Comparison of ENCODE assay signal across 8 cellular contexts in the genomic region with DNA sequence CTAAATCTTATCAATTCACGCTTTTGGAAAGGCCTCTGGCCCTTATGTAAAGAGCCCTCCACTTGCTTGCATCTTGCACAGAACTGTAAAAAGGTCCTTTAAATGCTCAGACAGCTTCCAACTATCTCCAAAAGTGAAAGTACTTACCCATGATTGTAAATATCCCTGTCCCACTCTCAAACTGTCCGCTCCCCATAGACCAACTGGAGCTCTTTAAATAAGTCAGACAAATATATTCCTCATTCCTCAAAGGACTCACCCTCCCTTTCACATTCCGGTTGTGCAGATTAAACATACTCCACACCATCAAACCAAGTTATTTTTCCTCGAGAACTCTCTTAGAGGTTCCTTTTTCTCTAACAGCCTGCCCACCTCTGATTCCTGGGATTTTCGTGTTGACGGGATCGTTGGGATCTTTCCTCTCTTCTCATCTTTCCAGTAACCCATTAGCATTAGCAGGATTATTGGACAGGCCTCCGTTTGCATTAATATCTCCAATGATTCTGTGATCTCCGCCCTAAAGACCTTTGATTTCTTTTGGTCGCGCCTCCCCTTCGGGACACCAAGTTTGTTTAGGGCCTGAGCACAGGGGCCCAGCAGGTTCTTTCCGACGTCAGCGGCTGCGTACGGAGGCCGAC. TPM values are rescaled to one million over a fixed set of nuclear protein-coding genes. Genes with fewer than 3 reads are reported as not detected.
A peak's percentile ranks its signal among the peaks of the same experiment; 100 is the strongest.
DNase-seq lines count a peak whose midpoint lies in the region; ATAC-seq, FAIRE-seq and TF ChIP-seq lines count a peak whose summit lies in the region.

No MANE protein-coding gene starts in this region.

- 0 out of 2 replicates have a peak, but pooled peaks cover 2% of the 10 kb centered on the region for H3K4me1 ChIP-seq in HEK293 (ENCODE audit: control insufficient read depth, insufficient read depth, low read length)
- H3K4me1 ChIP-seq in NT2/D1 (ENCODE audit: insufficient read depth, insufficient read length), result no peaks in the 10 kb centered on the region
- peaks cover 17% of the 10 kb centered on the region for H3K4me1 ChIP-seq in endocrine pancreas (ENCODE audit: control insufficient read depth, insufficient read depth, low read length)

- H3K27me3 ChIP-seq in NT2/D1 (ENCODE audit: insufficient read depth, insufficient read length) (no peaks in the 10 kb centered on the region), endocrine pancreas (ENCODE audit: control insufficient read depth, insufficient read depth, low read length) (no peaks in the 10 kb centered on the region)

- peak overlapping the region; percentile 93 for H3K4me3 ChIP-seq in GM12865 (ENCODE audit: low read depth, low read length)
- peak overlapping the region; percentile 98 for H3K4me3 ChIP-seq in HEK293 (ENCODE audit: low read depth, low read length)
- H3K4me3 ChIP-seq in NT2/D1 (ENCODE audit: insufficient read length, low read depth), result peak overlapping the region; percentile 89
- H3K4me3 ChIP-seq in endocrine pancreas (ENCODE audit: control insufficient read depth, insufficient read depth, low read length), result peak overlapping the region; percentile 90

- no peak for ATAC-seq in GM19328 (IDR thresholded peaks at IDR 0.05; ENCODE audit: unreplicated experiment)

- H3K36me3 ChIP-seq in HEK293 (ENCODE audit: control insufficient read depth in 2 of 2, insufficient read depth in 1 of 2, low read length in 2 of 2) (peaks cover 0 to 11% of the 10 kb centered on the region in 2 experiments; a peak in 1 of 3 replicates), NT2/D1 (ENCODE audit: insufficient read depth, insufficient read length, low read length) (peaks cover 3% of the 10 kb centered on the region), endocrine pancreas (ENCODE audit: control insufficient read depth, insufficient read depth, low read length) (no peaks in the 10 kb centered on the region)

- POLR2A ChIA-PET in HEK293 (lab: Yijun Ruan, JAX), result interaction anchor here (0.7 to 1.3 kb wide), 3 partner anchors 19 to 203 kb away, joined by 3 read pairs; a partner anchor contains a TSS

- CTCF ChIA-PET in HEK293 (lab: Yijun Ruan, JAX), result interaction anchor here (0.6 kb wide), 1 partner anchor 41 kb away, joined by 3 read pairs; no protein-coding TSS in a partner anchor

- H3K27ac ChIP-seq in HEK293 (ENCODE audit: extremely low read depth, low read depth, low read length), result peak overlapping the region; percentile 64

- peak overlapping the region; percentile 93 for H3K9ac ChIP-seq in NT2/D1 (ENCODE audit: insufficient read length, low read depth)
- H3K9ac ChIP-seq in endocrine pancreas (ENCODE audit: control insufficient read depth, insufficient read depth, low read length), result peak overlapping the region; percentile 87

- TF ChIP-seq CTCF in GM12865 (IDR thresholded peaks at IDR 0.05; ENCODE audit: insufficient read depth, low read depth, low read length, missing control alignments) (no peak), HEK293 (tag by site-specific recombination; IDR thresholded peaks at IDR 0.05) (no peak)

- no peak for FAIRE-seq in frontal cortex (lab: Jason Lieb, UNC)

- H3K9me3 ChIP-seq in HEK293 (ENCODE audit: control insufficient read depth, insufficient read depth, low read depth, low read length), result no peaks in the 10 kb centered on the region
- no peaks in the 10 kb centered on the region for H3K9me3 ChIP-seq in NT2/D1 (ENCODE audit: insufficient read depth, low read length)
- H3K9me3 ChIP-seq in endocrine pancreas (ENCODE audit: control insufficient read depth, low read length), result no peaks in the 10 kb centered on the region

- DNase-seq in GM12865 (ENCODE audit: low read depth) (peak; percentile 76), NT2/D1 (ENCODE audit: low read depth, low spot score) (no peak), mucosa of gallbladder (ENCODE audit: low spot score) (peak; percentile 58), frontal cortex (ENCODE audit: low spot score in 2 of 2) (no peak), NCI-H2196 (lab: John Stamatoyannopoulos, UW; ENCODE audit: unreplicated experiment) (no peak)

TF ChIP-seq in HEK293, 187 proteins besides CTCF, POLR2A, EP300 and RAD21:
- TF ChIP-seq ZNF239 (tag by site-specific recombination; IDR thresholded peaks at IDR 0.05) (no peak), PRDM1 (tag by site-specific recombination; IDR thresholded peaks at IDR 0.05) (peak; percentile 48), ZNF629 (tag by site-specific recombination; IDR thresholded peaks at IDR 0.05) (no peak), YY2 (tag by site-specific recombination; IDR thresholded peaks at IDR 0.05) (no peak), ZSCAN23 (tag by site-specific recombination; IDR thresholded peaks at IDR 0.05) (no peak), RBAK (tag by site-specific recombination; IDR thresholded peaks at IDR 0.05) (no peak)
- TF ChIP-seq, protein P1, sequence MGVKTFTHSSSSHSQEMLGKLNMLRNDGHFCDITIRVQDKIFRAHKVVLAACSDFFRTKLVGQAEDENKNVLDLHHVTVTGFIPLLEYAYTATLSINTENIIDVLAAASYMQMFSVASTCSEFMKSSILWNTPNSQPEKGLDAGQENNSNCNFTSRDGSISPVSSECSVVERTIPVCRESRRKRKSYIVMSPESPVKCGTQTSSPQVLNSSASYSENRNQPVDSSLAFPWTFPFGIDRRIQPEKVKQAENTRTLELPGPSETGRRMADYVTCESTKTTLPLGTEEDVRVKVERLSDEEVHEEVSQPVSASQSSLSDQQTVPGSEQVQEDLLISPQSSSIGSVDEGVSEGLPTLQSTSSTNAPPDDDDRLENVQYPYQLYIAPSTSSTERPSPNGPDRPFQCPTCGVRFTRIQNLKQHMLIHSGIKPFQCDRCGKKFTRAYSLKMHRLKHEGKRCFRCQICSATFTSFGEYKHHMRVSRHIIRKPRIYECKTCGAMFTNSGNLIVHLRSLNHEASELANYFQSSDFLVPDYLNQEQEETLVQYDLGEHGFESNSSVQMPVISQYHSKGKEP (tag by site-specific recombination; IDR thresholded peaks at IDR 0.05), result no peak
- TF ChIP-seq, protein P2, sequence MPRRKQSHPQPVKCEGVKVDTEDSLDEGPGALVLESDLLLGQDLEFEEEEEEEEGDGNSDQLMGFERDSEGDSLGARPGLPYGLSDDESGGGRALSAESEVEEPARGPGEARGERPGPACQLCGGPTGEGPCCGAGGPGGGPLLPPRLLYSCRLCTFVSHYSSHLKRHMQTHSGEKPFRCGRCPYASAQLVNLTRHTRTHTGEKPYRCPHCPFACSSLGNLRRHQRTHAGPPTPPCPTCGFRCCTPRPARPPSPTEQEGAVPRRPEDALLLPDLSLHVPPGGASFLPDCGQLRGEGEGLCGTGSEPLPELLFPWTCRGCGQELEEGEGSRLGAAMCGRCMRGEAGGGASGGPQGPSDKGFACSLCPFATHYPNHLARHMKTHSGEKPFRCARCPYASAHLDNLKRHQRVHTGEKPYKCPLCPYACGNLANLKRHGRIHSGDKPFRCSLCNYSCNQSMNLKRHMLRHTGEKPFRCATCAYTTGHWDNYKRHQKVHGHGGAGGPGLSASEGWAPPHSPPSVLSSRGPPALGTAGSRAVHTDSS (tag by site-specific recombination; IDR thresholded peaks at IDR 0.05), result no peak
TF ChIP-seq in HEK293: peak in this region for 1.

RNA-seq across cellular contexts. Expression of a gene that starts 0.8 kb away (rescaled TPM):
- total RNA-seq in mucosa of gallbladder, result 79.9 TPM
- 42.4 TPM for total RNA-seq in frontal cortex

Comparison
In these comparisons a context has a peak if more than half of its experiments do, and no peak if none do; other contexts are left out.
1. DNase-seq: peak in GM12865 (single experiment) and mucosa of gallbladder (single experiment); none in NT2/D1 (single experiment), frontal cortex (0 of 2) and NCI-H2196 (single experiment).
2. Peak in every context shown above with its lines, with median percentiles within 50 percentile points of each other: H3K4me3 ChIP-seq.